In genomic region chr16:59459811-59460210, GRCh38 we compare ENCODE assay signal across 1 cellular context.
TF ChIP-seq lines count a peak whose summit lies in the region.

No MANE protein-coding gene starts in this region.

TF ChIP-seq in IMR-90, 13 proteins besides CTCF, POLR2A, EP300 and RAD21 (continued from another document):
- TF ChIP-seq MXI1 (IDR thresholded peaks at IDR 0.05; ENCODE audit: borderline replicate concordance, low read depth, low read length) (no peak), CEBPB (IDR thresholded peaks at IDR 0.05; ENCODE audit: low read depth, low read length) (no peak)
